1 cellular context compared by ENCODE assay signal in genomic region chr17:62781826-62782225, GRCh38.
TF ChIP-seq lines count a peak whose summit lies in the region.

No MANE protein-coding gene starts in this region.

TF ChIP-seq in HepG2, 621 proteins besides CTCF, POLR2A, EP300 and RAD21:
- TF ChIP-seq JUND (CRISPR knock-in tag; IDR thresholded peaks at IDR 0.05), result no peak
- peak in 1 of 2 experiments; percentile 94; a peak in 2 of 4 replicates for TF ChIP-seq ATF4 (CRISPR knock-in tag; IDR thresholded peaks at IDR 0.05)
- peak; percentile 26; the same call in 1 of the 2 replicates for TF ChIP-seq HOXA5 (CRISPR knock-in tag; IDR thresholded peaks at IDR 0.05)
- TF ChIP-seq RFX5 (IDR thresholded peaks at IDR 0.05; ENCODE audit: low read depth, low read length), result no peak
- peak; percentile 34; the same call in 1 of the 2 replicates for TF ChIP-seq CEBPG (CRISPR knock-in tag; IDR thresholded peaks at IDR 0.05)
- TF ChIP-seq GATAD2A (CRISPR knock-in tag; IDR thresholded peaks at IDR 0.05), result 0 out of 2 replicates have a peak, but pooled peaks have one; percentile 20
- TF ChIP-seq CEBPB (IDR thresholded peaks at IDR 0.05; ENCODE audit: borderline replicate concordance, low read depth, low read length), result peak; percentile 71
- TF ChIP-seq FOSL2 (CRISPR knock-in tag; IDR thresholded peaks at IDR 0.05), result peak; percentile 65; the same call in 1 of the 2 replicates
- no peak for TF ChIP-seq ZBTB34 (CRISPR knock-in tag; IDR thresholded peaks at IDR 0.05)
